In the genomic region with DNA sequence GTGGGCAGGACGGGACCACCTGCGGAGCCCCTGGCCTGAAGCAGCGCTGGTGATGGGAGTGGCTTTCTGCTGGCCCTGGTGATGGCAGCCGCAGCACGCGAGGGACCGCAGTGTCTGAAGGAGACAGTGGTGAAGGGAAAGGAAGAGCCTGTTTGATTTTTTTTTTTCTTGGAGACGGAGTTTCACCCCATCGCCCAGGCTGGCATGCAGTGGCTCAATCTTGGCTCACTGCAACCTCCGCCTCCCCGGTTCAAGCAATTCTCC, we compare ENCODE assay signal across 17 cellular contexts. TPM values are rescaled to one million over a fixed set of nuclear protein-coding genes. Genes with fewer than 3 reads are reported as not detected.
DNase-seq lines count a peak whose midpoint lies in the region; ATAC-seq and TF ChIP-seq lines count a peak whose summit lies in the region.
"Had no signal": no experiment of that assay in that cellular context is flagged by ENCODE, and none has a peak within 500 bp of the region (broad histone marks: within the 10 kb centered on the region; RNA-seq: fewer than 3 reads in every experiment).

No MANE protein-coding gene starts in this region.

- no peak for TF ChIP-seq CTCF in gastrocnemius medialis (IDR thresholded peaks at IDR 0.05 in 4 of 5, conservative IDR thresholded peaks at IDR 0.05 in 1 of 5)

- ATAC-seq in memory B cell (ENCODE audit: low read depth) (no peak), gastrocnemius medialis (no peak), GM21367 (IDR thresholded peaks at IDR 0.05; ENCODE audit: unreplicated experiment) (no peak), left lobe of liver (no peak)
- ATAC-seq: GM23338 had no signal

- no peaks in the 10 kb centered on the region for H3K27me3 Mint-ChIP-seq in dendritic cell treated with granulocyte-macrophage colony-stimulating factor and Interleukin-4, amounts not matched to agents 40 ng/mL and 50 ng/mL, for 4 days
- no peaks in the 10 kb centered on the region for H3K27me3 Mint-ChIP-seq in memory B cell
- H3K27me3 Mint-ChIP-seq: CD4-positive, CD25-positive, alpha-beta regulatory T cell; CD8-positive, alpha-beta memory T cell had no signal

- H3K4me3 ChIP-seq in SJSA1 (no peak overlapping the region), gastrocnemius medialis (no peak overlapping the region)
- H3K4me3 ChIP-seq: GM23338 had no signal

- intact Hi-C loops in dendritic cell treated with granulocyte-macrophage colony-stimulating factor and Interleukin-4, amounts not matched to agents 40 ng/mL and 50 ng/mL, for 4 days (cut with micrococcal nuclease): no loop called here
- intact Hi-C loops in gastrocnemius medialis (cut with DNase I; ENCODE audit: low total_unique reads): no loop called here

- H3K4me3 Mint-ChIP-seq in dendritic cell treated with granulocyte-macrophage colony-stimulating factor and Interleukin-4, amounts not matched to agents 40 ng/mL and 50 ng/mL, for 4 days: no peak overlapping the region
- H3K4me3 Mint-ChIP-seq in memory B cell: no peak overlapping the region
- H3K4me3 Mint-ChIP-seq: CD4-positive, CD25-positive, alpha-beta regulatory T cell; CD8-positive, alpha-beta memory T cell; GM23338 had no signal

- H3K36me3 ChIP-seq in SJSA1 (peaks cover 67% of the 10 kb centered on the region), gastrocnemius medialis (peaks cover 0 to 25% of the 10 kb centered on the region in 2 donors)

- peak overlapping the region; percentile 9 for H3K27ac Mint-ChIP-seq in dendritic cell treated with granulocyte-macrophage colony-stimulating factor and Interleukin-4, amounts not matched to agents 40 ng/mL and 50 ng/mL, for 4 days
- peak overlapping the region; percentile 49 for H3K27ac Mint-ChIP-seq in memory B cell
- H3K27ac Mint-ChIP-seq: CD4-positive, CD25-positive, alpha-beta regulatory T cell; GM23338 had no signal

- H3K9me3 ChIP-seq in SJSA1 (replicated peaks): 0 out of 2 replicates have a peak, but pooled peaks cover 4% of the 10 kb centered on the region
- no peaks in the 10 kb centered on the region for H3K9me3 ChIP-seq in gastrocnemius medialis
- H3K9me3 ChIP-seq: BE2C, Caco-2 had no signal

- peaks cover 93% of the 10 kb centered on the region for H3K36me3 Mint-ChIP-seq in dendritic cell treated with granulocyte-macrophage colony-stimulating factor and Interleukin-4, amounts not matched to agents 40 ng/mL and 50 ng/mL, for 4 days (ENCODE audit: low read depth)
- H3K36me3 Mint-ChIP-seq in memory B cell: peaks cover 13% of the 10 kb centered on the region

- peaks cover 13% of the 10 kb centered on the region for H3K4me1 Mint-ChIP-seq in dendritic cell treated with granulocyte-macrophage colony-stimulating factor and Interleukin-4, amounts not matched to agents 40 ng/mL and 50 ng/mL, for 4 days (ENCODE audit: low read depth)
- H3K4me1 Mint-ChIP-seq in memory B cell: peaks cover 13% of the 10 kb centered on the region
- H3K4me1 Mint-ChIP-seq: GM23338 had no signal

- H3K4me1 ChIP-seq in SJSA1 (replicated peaks) (peaks cover 47% of the 10 kb centered on the region), gastrocnemius medialis (peaks cover 0 to 16% of the 10 kb centered on the region in 2 donors)
- H3K4me1 ChIP-seq: BE2C, Caco-2 had no signal

- no peak for TF ChIP-seq POLR2A in gastrocnemius medialis (IDR thresholded peaks at IDR 0.05)

- no peak for DNase-seq in SJSA1 (ENCODE audit: low read depth in 1 of 2, low spot score in 2 of 2)
- no peak for DNase-seq in memory B cell (ENCODE audit: low spot score in 2 of 2)
- DNase-seq in gastrocnemius medialis: no peak
- no peak for DNase-seq in left lobe of liver (ENCODE audit: low spot score)
- DNase-seq in SIG-M5 treated with dmso at 0.1 percent for 504 hours (lab: John Stamatoyannopoulos, UW; ENCODE audit: unreplicated experiment): no peak
- DNase-seq in globus pallidus (ENCODE audit: low spot score): no peak
- DNase-seq: BE2C; Caco-2; CD4-positive, CD25-positive, alpha-beta regulatory T cell; CD8-positive, alpha-beta memory T cell; DMS79; GDM1; HCEC 1CT had no signal

- no peaks in the 10 kb centered on the region for H3K27me3 ChIP-seq in SJSA1 (replicated peaks)
- H3K27me3 ChIP-seq in gastrocnemius medialis: no peaks in the 10 kb centered on the region
- H3K27me3 ChIP-seq: BE2C had no signal

- no peaks in the 10 kb centered on the region for H3K9me3 Mint-ChIP-seq in dendritic cell treated with granulocyte-macrophage colony-stimulating factor and Interleukin-4, amounts not matched to agents 40 ng/mL and 50 ng/mL, for 4 days
- no peaks in the 10 kb centered on the region for H3K9me3 Mint-ChIP-seq in memory B cell
- H3K9me3 Mint-ChIP-seq: CD4-positive, CD25-positive, alpha-beta regulatory T cell; CD8-positive, alpha-beta memory T cell; GM23338 had no signal

- in situ Hi-C loops in gastrocnemius medialis (cut with MboI; ENCODE audit: low sequenced_read_pairs in 4 of 4): no loop called here

- peak overlapping the region; percentile 41; the same call in 1 of the 2 replicates for H3K27ac ChIP-seq in SJSA1
- H3K27ac ChIP-seq in gastrocnemius medialis: peak overlapping the region; percentile 44 to 84 (median 78)
- H3K27ac ChIP-seq: HL-60 had no signal

RNA-seq across cellular contexts. Expression of gene TRAPPC10, which starts 40.2 kb away (rescaled TPM):
- 29.1 and 30.2 TPM in 2 replicates for total RNA-seq in SJSA1 (2014; rRNA removed; shearing (Covaris generic))
- total RNA-seq in gastrocnemius medialis (10 to 100 TPM; 17.9 to 32.9 (median 23.1) TPM), left lobe of liver (21.2 TPM)
